Comparison of ENCODE assay signal across 8 cellular contexts in the genomic region with DNA sequence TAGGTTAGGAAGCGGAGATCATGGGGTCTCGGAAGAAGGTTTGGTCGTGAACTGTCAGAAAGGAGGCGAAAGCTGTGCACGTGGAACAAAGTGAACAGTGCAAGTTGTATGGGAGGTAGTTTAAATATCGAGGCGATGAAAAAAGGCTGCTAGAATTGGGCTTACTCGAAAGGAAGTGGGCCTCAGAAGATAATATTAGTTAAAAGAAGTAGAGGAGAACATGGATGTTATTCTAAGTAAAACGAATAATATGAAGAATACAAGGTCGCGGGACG. TPM values are rescaled to one million over a fixed set of nuclear protein-coding genes. Genes with fewer than 3 reads are reported as not detected.
A peak's percentile ranks its signal among the peaks of the same experiment; 100 is the strongest.
DNase-seq lines count a peak whose midpoint lies in the region; ATAC-seq, FAIRE-seq and TF ChIP-seq lines count a peak whose summit lies in the region.

No MANE protein-coding gene starts in this region.

- no peak overlapping the region for H3K4ac ChIP-seq in H9 (ENCODE audit: low read depth, low read length)

- no peak overlapping the region for H3T11ph ChIP-seq in H9 (ENCODE audit: low read length)

- intact Hi-C loops in transverse colon (cut with DNase I; ENCODE audit: low total_unique reads) = no loop called here

- H3K27me3 ChIP-seq in H9 (ENCODE audit: insufficient read depth, low read length) = peaks cover 1% of the 10 kb centered on the region; the same call in 1 of the 2 replicates
- H3K27me3 ChIP-seq in transverse colon = no peaks in the 10 kb centered on the region

- peaks cover 31 to 34% of the 10 kb centered on the region in 2 experiments for H3K4me1 Mint-ChIP-seq in H9
- H3K4me1 Mint-ChIP-seq in activated naive CD8-positive, alpha-beta T cell (ENCODE audit: low read depth) = peaks cover 68% of the 10 kb centered on the region

- no peak overlapping the region for H2BK15ac ChIP-seq in H9 (ENCODE audit: low read depth, low read length)

- H3K4me3 Mint-ChIP-seq in H9 = peak overlapping the region; percentile 96
- H3K4me3 Mint-ChIP-seq in activated naive CD8-positive, alpha-beta T cell = peak overlapping the region; percentile 99

- H3K4me1 ChIP-seq in H9 (ENCODE audit: insufficient read depth, low read length) (no peaks in the 10 kb centered on the region; the same call in 1 of the 2 replicates), transverse colon (peaks cover 16 to 40% (median 25%) of the 10 kb centered on the region in 4 donors)

- H4K20me1 ChIP-seq in H9 (ENCODE audit: control insufficient read depth, insufficient read depth, insufficient read length) = peaks cover 2% of the 10 kb centered on the region

- H2BK120ac ChIP-seq in H9 (ENCODE audit: low read depth, low read length, poor library complexity, severe bottlenecking) = no peak overlapping the region

- no peaks in the 10 kb centered on the region for H3K79me1 ChIP-seq in H9 (ENCODE audit: insufficient read depth, low read depth, low read length, poor library complexity, severe bottlenecking)

- no peak overlapping the region for H2AK5ac ChIP-seq in H9 (ENCODE audit: insufficient read length, low read length)

- no peak for DNase-seq in H9
- DNase-seq in left lobe of liver (ENCODE audit: low spot score) = no peak
- no peak for DNase-seq in transverse colon
- DNase-seq in HuH-7 (ENCODE audit: low spot score) = no peak
- DNase-seq in DMS114 treated with DMSO at 0.1 percent for 48 hours (lab: John Stamatoyannopoulos, UW; ENCODE audit: unreplicated experiment) = no peak
- no peak for DNase-seq in D721Med (ENCODE audit: insufficient read length, low spot score)

- H3K9ac ChIP-seq in H9 (ENCODE audit: extremely low read depth, insufficient read length, low read length) = peak overlapping the region; percentile 77

- no peak for TF ChIP-seq CTCF in 22Rv1 (IDR thresholded peaks at IDR 0.05)
- no peak for TF ChIP-seq CTCF in H9 (conservative IDR thresholded peaks at IDR 0.05)
- no peak for TF ChIP-seq CTCF in transverse colon (IDR thresholded peaks at IDR 0.05)
- TF ChIP-seq CTCF in D721Med (IDR thresholded peaks at IDR 0.05; ENCODE audit: insufficient read depth, missing control alignments) = no peak

- H4K5ac ChIP-seq in H9 (ENCODE audit: insufficient read length, low read depth, low read length) = no peak overlapping the region

- no peak overlapping the region for H3K23ac ChIP-seq in H9 (ENCODE audit: insufficient read length, low read depth, low read length)

- H3K27ac ChIP-seq in 22Rv1 (peak overlapping the region; percentile 79), H9 (ENCODE audit: insufficient read length, low read depth, low read length) (no peak overlapping the region), transverse colon (peak overlapping the region; percentile 87 to 96 (median 93))

- peaks cover 29% of the 10 kb centered on the region; the same call in 1 of the 2 replicates for H3K79me2 ChIP-seq in H9 (ENCODE audit: insufficient read depth, low read length)

- no peak overlapping the region for H4K91ac ChIP-seq in H9 (ENCODE audit: insufficient read length, low read depth, low read length)

- no peak overlapping the region for H3K56ac ChIP-seq in H9 (ENCODE audit: insufficient read length, low read depth, low read length)

- H3K36me3 ChIP-seq in transverse colon = peaks cover 0 to 8% (median 2%) of the 10 kb centered on the region in 4 donors

- ATAC-seq in left lobe of liver = peak; percentile 2

- H2BK20ac ChIP-seq in H9 (ENCODE audit: low read depth, low read length, poor library complexity, severe bottlenecking) = no peak overlapping the region

- no peak for FAIRE-seq in D721Med (lab: Jason Lieb, UNC)

- no peaks in the 10 kb centered on the region for H3K9me3 Mint-ChIP-seq in H9
- no peaks in the 10 kb centered on the region for H3K9me3 Mint-ChIP-seq in activated naive CD8-positive, alpha-beta T cell (ENCODE audit: low read depth)

- peak overlapping the region; percentile 14 for H3K14ac ChIP-seq in H9 (ENCODE audit: insufficient read depth, low read length)

- no peak overlapping the region for H3K18ac ChIP-seq in H9 (ENCODE audit: insufficient read length, low read depth, low read length)

- H3K9me3 ChIP-seq in H9 (ENCODE audit: control insufficient read depth, low read depth, low read length) = no peaks in the 10 kb centered on the region
- no peaks in the 10 kb centered on the region for H3K9me3 ChIP-seq in transverse colon

- H3K4me2 ChIP-seq in H9 (ENCODE audit: insufficient read depth, insufficient read length, low read length) = peak overlapping the region; percentile 95

- no peak overlapping the region for H2AFZ ChIP-seq in H9 (ENCODE audit: low read length)

- no peak overlapping the region for H2BK5ac ChIP-seq in H9 (ENCODE audit: insufficient read length, low read length)

- peaks cover 12% of the 10 kb centered on the region for H3K23me2 ChIP-seq in H9 (ENCODE audit: insufficient read length, low read depth, low read length, poor library complexity, severe bottlenecking)

- H3K4me3 ChIP-seq in transverse colon = peak overlapping the region; percentile 76 to 90 (median 88)

- TF ChIP-seq POLR2A in transverse colon (IDR thresholded peaks at IDR 0.05) = no peak

- H3K27ac Mint-ChIP-seq in H9 = peak overlapping the region; percentile 44 to 83 (median 68)
- peak overlapping the region; percentile 94 for H3K27ac Mint-ChIP-seq in activated naive CD8-positive, alpha-beta T cell

- H2BK12ac ChIP-seq in H9 (ENCODE audit: insufficient read length, low read depth, low read length) = no peak overlapping the region

- no peaks in the 10 kb centered on the region for H3K27me3 Mint-ChIP-seq in H9 (ENCODE audit: low read depth)
- H3K27me3 Mint-ChIP-seq in activated naive CD8-positive, alpha-beta T cell = no peaks in the 10 kb centered on the region

- H4K8ac ChIP-seq in H9 (replicated peaks; ENCODE audit: insufficient read length, low read depth, low read length) = no peak overlapping the region

- no CpG with 5 or more reads among the region's 12 CpGs for WGBS in H9 (ENCODE audit: extremely low coverage, insufficient read length, low lambda C conversion rate)
- 0 to 3% methylated on average over 12 of the region's 12 CpGs for WGBS in transverse colon (ENCODE audit: low coverage in 1 of 2), 2 donors

- in situ Hi-C loops in transverse colon (cut with MboI; ENCODE audit: low pct_ligation_motif_present in 1 of 4, low pct_unique_long_range_greater_than_20kb in 1 of 4, low sequenced_read_pairs in 3 of 4) = no loop called here

- peaks cover 4 to 17% (median 8%) of the 10 kb centered on the region in 3 experiments; a peak in 5 of 7 replicates for H3K36me3 Mint-ChIP-seq in H9 (ENCODE audit: insufficient read depth in 1 of 3, low read depth in 3 of 3)
- H3K36me3 Mint-ChIP-seq in activated naive CD8-positive, alpha-beta T cell = peaks cover 23% of the 10 kb centered on the region

- TF ChIP-seq EP300 in transverse colon (IDR thresholded peaks at IDR 0.05; ENCODE audit: low read depth) = no peak

RNA-seq across cellular contexts. Expression of gene WDR3, which starts 0.6 kb away (rescaled TPM):
- total RNA-seq in H9 (2021) (61.4 and 66.7 TPM in 2 replicates), left lobe of liver (14.6 TPM), transverse colon (1 to 10 TPM; 1.1 to 6.8 (median 2.7) TPM)

RNA-seq across cellular contexts. Expression of gene GDAP2, which starts 0.7 kb away (rescaled TPM):
- total RNA-seq in H9 (2021) (24.4 and 27.6 TPM in 2 replicates), left lobe of liver (13.7 TPM), transverse colon (10 to 100 TPM in 3 of 4 donors, 1 to 10 TPM in 1; 9.6 to 43.5 (median 31.5) TPM)
